ENCODE assay signal across 15 cellular contexts in the genomic region with DNA sequence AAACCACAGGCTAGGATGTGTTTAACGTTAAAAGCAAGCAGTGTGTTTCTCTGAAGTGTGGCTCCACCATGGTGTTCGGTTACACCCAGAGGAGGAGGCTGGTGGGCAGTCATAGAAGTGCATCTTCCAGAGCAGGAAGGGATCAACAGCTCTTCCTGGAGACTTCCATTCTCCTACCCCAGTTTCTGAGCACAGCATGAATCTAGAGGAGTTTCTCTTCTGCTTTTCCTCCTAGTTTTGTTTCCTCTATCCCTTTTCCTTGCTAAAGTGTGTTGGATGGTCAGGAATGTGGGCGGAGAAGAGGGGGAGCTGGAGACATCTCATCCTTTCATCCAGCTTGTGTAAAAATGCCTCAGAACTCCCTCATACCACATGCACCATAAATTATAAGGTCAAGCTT. TPM values are rescaled to one million over a fixed set of nuclear protein-coding genes. Genes with fewer than 3 reads are reported as not detected.
DNase-seq lines count a peak whose midpoint lies in the region; ATAC-seq and TF ChIP-seq lines count a peak whose summit lies in the region.
"Had no signal": no experiment of that assay in that cellular context is flagged by ENCODE, and none has a peak within 500 bp of the region (broad histone marks: within the 10 kb centered on the region; RNA-seq: fewer than 3 reads in every experiment).

No MANE protein-coding gene starts in this region.

- H3K27ac ChIP-seq in cardiac muscle cell = no peak overlapping the region
- H3K27ac ChIP-seq in vagina = peak overlapping the region; percentile 64
- H3K27ac ChIP-seq: prostate gland had no signal

- DNase-seq in cardiac muscle cell (ENCODE audit: low read depth in 1 of 2, low spot score in 1 of 2) = peak; percentile 13 to 17
- DNase-seq in cardiac septum (ENCODE audit: low spot score) = no peak
- peak; percentile 41 for DNase-seq in NCI-H82 treated with DMSO at 0.1 percent for 48 hours (lab: John Stamatoyannopoulos, UW; ENCODE audit: unreplicated experiment)
- no peak for DNase-seq in glutamatergic neuron
- peak; percentile 37 to 52 for DNase-seq in vagina (ENCODE audit: extremely low spot score in 2 of 2)
- DNase-seq in pons (ENCODE audit: low spot score) = no peak
- DNase-seq in stimulated activated CD8-positive, alpha-beta memory T cell treated with anti-CD3 and anti-CD28 coated beads, Interleukin-4, amount 100 ng/mL, for 48 hours = no peak
- DNase-seq: hypothalamus; mammary epithelial cell; NCI-H345; SHP77; stimulated activated CD4-positive, alpha-beta T cell treated with anti-CD3 and anti-CD28 coated beads, Interleukin-2, amount 100 ng/mL, for 24 hours had no signal

- H3K27ac Mint-ChIP-seq in glutamatergic neuron (ENCODE audit: unreplicated experiment) = peak overlapping the region; percentile 82
- H3K27ac Mint-ChIP-seq: stimulated activated memory B cell treated with anti-CD40 and anti-IgM and Interleukin-4, amounts not matched to agents 10 μg/mL and 1 μg/mL and 100 μg/mL, for 72 hours had no signal

- H3K4me1 Mint-ChIP-seq in glutamatergic neuron (ENCODE audit: low read depth, unreplicated experiment) = peaks cover 24% of the 10 kb centered on the region

- peak overlapping the region; percentile 25 for H3K4me3 Mint-ChIP-seq in glutamatergic neuron (ENCODE audit: unreplicated experiment)
- H3K4me3 Mint-ChIP-seq: stimulated activated memory B cell treated with anti-CD40 and anti-IgM and Interleukin-4, amounts not matched to agents 10 μg/mL and 1 μg/mL and 100 μg/mL, for 72 hours had no signal

- H3K9me3 ChIP-seq in cardiac muscle cell (ENCODE audit: low read depth) (no peaks in the 10 kb centered on the region), vagina (no peaks in the 10 kb centered on the region)
- H3K9me3 ChIP-seq: prostate gland had no signal

- TF ChIP-seq CTCF in cardiac muscle cell (IDR thresholded peaks at IDR 0.05; ENCODE audit: low read depth, low read length) (no peak), glutamatergic neuron (IDR thresholded peaks at IDR 0.05; ENCODE audit: partially characterized antibody, unreplicated experiment) (no peak), vagina (IDR thresholded peaks at IDR 0.05) (no peak)

- intact Hi-C loops in cardiac septum (cut with DNase I) = no loop called here
- intact Hi-C loops in vagina (cut with DNase I) = no loop called here

- ATAC-seq in GM21515 (IDR thresholded peaks at IDR 0.05; ENCODE audit: unreplicated experiment) = no peak
- ATAC-seq: stimulated activated memory B cell treated with anti-CD40 and anti-IgM and Interleukin-4, amounts not matched to agents 10 μg/mL and 1 μg/mL and 100 μg/mL, for 72 hours had no signal

- no peak for TF ChIP-seq POLR2A in vagina (IDR thresholded peaks at IDR 0.05)

- peaks cover 17% of the 10 kb centered on the region for H3K9me3 Mint-ChIP-seq in glutamatergic neuron (ENCODE audit: unreplicated experiment)
- H3K9me3 Mint-ChIP-seq: stimulated activated memory B cell treated with anti-CD40 and anti-IgM and Interleukin-4, amounts not matched to agents 10 μg/mL and 1 μg/mL and 100 μg/mL, for 72 hours had no signal

- H3K27me3 Mint-ChIP-seq in glutamatergic neuron (ENCODE audit: unreplicated experiment) = peaks cover 6% of the 10 kb centered on the region
- H3K27me3 Mint-ChIP-seq: stimulated activated memory B cell treated with anti-CD40 and anti-IgM and Interleukin-4, amounts not matched to agents 10 μg/mL and 1 μg/mL and 100 μg/mL, for 72 hours had no signal

- H3K4me1 ChIP-seq in cardiac muscle cell (ENCODE audit: low read depth) (peaks cover 13% of the 10 kb centered on the region), vagina (peaks cover 21% of the 10 kb centered on the region)
- H3K4me1 ChIP-seq: prostate gland had no signal

- H3K4me3 ChIP-seq in cardiac muscle cell (no peak overlapping the region), vagina (no peak overlapping the region)
- H3K4me3 ChIP-seq: prostate gland had no signal

- H3K27me3 ChIP-seq in cardiac muscle cell (no peaks in the 10 kb centered on the region), vagina (no peaks in the 10 kb centered on the region)

- H3K36me3 ChIP-seq in cardiac muscle cell = no peaks in the 10 kb centered on the region
- no peaks in the 10 kb centered on the region for H3K36me3 ChIP-seq in vagina
- H3K36me3 ChIP-seq: prostate gland had no signal

- no peaks in the 10 kb centered on the region for H3K36me3 Mint-ChIP-seq in glutamatergic neuron (ENCODE audit: unreplicated experiment)
- H3K36me3 Mint-ChIP-seq: stimulated activated memory B cell treated with anti-CD40 and anti-IgM and Interleukin-4, amounts not matched to agents 10 μg/mL and 1 μg/mL and 100 μg/mL, for 72 hours had no signal

RNA-seq across cellular contexts. Expression of a gene that starts 3.8 kb away (rescaled TPM):
- total RNA-seq in cardiac muscle cell = 119 and 139 TPM in 2 replicates
- 151 and 173 TPM in 2 replicates for polyA plus RNA-seq in cardiac muscle cell
- total RNA-seq in cardiac septum = 56.8 TPM
- total RNA-seq in glutamatergic neuron (ENCODE audit: unreplicated experiment) = 87.0 TPM
- 42.5 TPM for total RNA-seq in vagina

RNA-seq across cellular contexts. Expression of a gene that starts 50.9 kb away (rescaled TPM):
- total RNA-seq in cardiac muscle cell (22.1 and 31.5 TPM in 2 replicates), cardiac septum (61.2 TPM), glutamatergic neuron (ENCODE audit: unreplicated experiment) (17.1 TPM), vagina (47.1 TPM)
- polyA plus RNA-seq in cardiac muscle cell = 9.0 and 13.2 TPM in 2 replicates

Comparison
In these comparisons a context has a peak if more than half of its experiments do, and no peak if none do; other contexts are left out.
1. DNase-seq: peak in cardiac muscle cell (2 of 2), NCI-H82 treated with DMSO at 0.1 percent for 48 hours (single experiment) and vagina (2 of 2); none in cardiac septum (single experiment), glutamatergic neuron (single experiment), pons (single experiment) and stimulated activated CD8-positive, alpha-beta memory T cell treated with anti-CD3 and anti-CD28 coated beads, Interleukin-4, amount 100 ng/mL, for 48 hours (single experiment).